In the genomic region with DNA sequence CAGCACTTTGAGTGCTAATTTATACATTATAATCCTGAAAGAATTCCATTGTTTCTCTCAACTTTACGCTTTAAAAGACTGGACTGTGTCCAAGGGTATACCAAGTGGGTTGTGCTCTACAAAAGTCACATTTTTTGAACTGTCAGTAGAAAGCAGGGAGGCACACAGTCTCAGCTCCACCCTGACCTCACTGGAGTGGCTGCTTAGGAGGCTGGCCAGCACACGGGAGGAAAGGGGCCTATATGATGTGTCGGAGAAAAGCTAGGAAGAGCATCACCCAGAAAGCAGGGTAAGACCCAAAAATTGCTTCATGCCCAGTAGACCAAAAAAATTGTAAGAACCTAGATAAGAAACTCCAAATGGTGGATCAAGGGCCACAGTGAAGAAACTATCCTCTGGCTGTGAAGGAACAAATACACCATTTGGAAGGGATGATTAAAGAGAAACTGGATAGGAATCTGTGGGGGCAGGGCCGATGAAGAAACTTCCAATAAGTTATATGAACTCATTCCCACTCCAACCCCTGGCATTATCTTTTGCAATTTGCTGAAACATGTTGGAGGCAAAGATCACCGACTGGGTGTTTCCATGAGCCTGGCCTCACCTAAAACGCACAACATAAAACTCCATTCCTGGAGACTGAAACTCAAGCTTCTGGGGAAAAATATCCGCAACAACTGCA, we compare ENCODE assay signal across 1 cellular context.
TF ChIP-seq lines count a peak whose summit lies in the region.

No MANE protein-coding gene starts in this region.

TF ChIP-seq in H1, 55 proteins besides CTCF, POLR2A, EP300 and RAD21:
- no peak for TF ChIP-seq NANOG (IDR thresholded peaks at IDR 0.05; ENCODE audit: insufficient read depth, low read depth, low read length, poor library complexity, severe bottlenecking)
- TF ChIP-seq, protein P1, sequence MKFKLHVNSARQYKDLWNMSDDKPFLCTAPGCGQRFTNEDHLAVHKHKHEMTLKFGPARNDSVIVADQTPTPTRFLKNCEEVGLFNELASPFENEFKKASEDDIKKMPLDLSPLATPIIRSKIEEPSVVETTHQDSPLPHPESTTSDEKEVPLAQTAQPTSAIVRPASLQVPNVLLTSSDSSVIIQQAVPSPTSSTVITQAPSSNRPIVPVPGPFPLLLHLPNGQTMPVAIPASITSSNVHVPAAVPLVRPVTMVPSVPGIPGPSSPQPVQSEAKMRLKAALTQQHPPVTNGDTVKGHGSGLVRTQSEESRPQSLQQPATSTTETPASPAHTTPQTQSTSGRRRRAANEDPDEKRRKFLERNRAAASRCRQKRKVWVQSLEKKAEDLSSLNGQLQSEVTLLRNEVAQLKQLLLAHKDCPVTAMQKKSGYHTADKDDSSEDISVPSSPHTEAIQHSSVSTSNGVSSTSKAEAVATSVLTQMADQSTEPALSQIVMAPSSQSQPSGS (IDR thresholded peaks at IDR 0.05; ENCODE audit: low read length) = no peak
- no peak for TF ChIP-seq TEAD4 (IDR thresholded peaks at IDR 0.05; ENCODE audit: low read depth, low read length)
- no peak for TF ChIP-seq GTF2F1 (IDR thresholded peaks at IDR 0.05; ENCODE audit: borderline replicate concordance, low read depth, low read length)
- no peak for TF ChIP-seq SIN3A (conservative IDR thresholded peaks at IDR 0.05 in 1 of 2, IDR thresholded peaks at IDR 0.05 in 1 of 2; ENCODE audit: low read depth in 1 of 2, low read length in 2 of 2)
- no peak for TF ChIP-seq EGR1 (IDR thresholded peaks at IDR 0.05; ENCODE audit: borderline replicate concordance, low read depth, low read length)
- no peak for TF ChIP-seq PHF8 (conservative IDR thresholded peaks at IDR 0.05; ENCODE audit: low read depth, low read length)
- no peak for TF ChIP-seq SUZ12 (IDR thresholded peaks at IDR 0.05; ENCODE audit: low read length)
- no peak for TF ChIP-seq GABPA (IDR thresholded peaks at IDR 0.05; ENCODE audit: borderline replicate concordance, insufficient read depth, low read length)
- TF ChIP-seq SP1 (IDR thresholded peaks at IDR 0.05; ENCODE audit: low read depth, low read length) = no peak
- no peak for TF ChIP-seq BRCA1 (IDR thresholded peaks at IDR 0.05; ENCODE audit: low read depth, low read length)
- TF ChIP-seq, protein P2, sequence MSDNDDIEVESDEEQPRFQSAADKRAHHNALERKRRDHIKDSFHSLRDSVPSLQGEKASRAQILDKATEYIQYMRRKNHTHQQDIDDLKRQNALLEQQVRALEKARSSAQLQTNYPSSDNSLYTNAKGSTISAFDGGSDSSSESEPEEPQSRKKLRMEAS (IDR thresholded peaks at IDR 0.05) = no peak
- no peak for TF ChIP-seq MAFK (IDR thresholded peaks at IDR 0.05; ENCODE audit: low read depth, low read length)
- TF ChIP-seq, protein P3, sequence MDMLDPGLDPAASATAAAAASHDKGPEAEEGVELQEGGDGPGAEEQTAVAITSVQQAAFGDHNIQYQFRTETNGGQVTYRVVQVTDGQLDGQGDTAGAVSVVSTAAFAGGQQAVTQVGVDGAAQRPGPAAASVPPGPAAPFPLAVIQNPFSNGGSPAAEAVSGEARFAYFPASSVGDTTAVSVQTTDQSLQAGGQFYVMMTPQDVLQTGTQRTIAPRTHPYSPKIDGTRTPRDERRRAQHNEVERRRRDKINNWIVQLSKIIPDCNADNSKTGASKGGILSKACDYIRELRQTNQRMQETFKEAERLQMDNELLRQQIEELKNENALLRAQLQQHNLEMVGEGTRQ (IDR thresholded peaks at IDR 0.05; ENCODE audit: low read length) = no peak
